Comparison of ENCODE assay signal across 10 cellular contexts in the genomic region with DNA sequence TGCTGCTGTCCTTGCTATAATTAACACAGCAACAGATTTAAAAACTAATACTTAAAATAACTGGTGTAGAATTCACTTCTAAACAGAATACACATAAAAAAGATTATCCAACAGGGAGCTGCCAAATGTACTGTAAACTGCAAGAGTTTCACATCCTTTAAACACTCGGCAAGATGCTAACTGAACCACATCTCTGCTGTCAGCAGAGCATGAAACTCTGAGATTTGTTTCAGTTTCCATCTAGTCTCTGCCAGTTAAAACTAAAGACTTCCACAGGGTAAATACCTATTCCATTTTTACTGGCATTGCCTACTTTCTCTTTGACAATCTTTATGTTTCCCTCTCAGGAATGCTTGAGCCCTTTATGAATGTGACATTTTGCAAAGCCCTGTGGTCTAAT.
DNase-seq lines count a peak whose midpoint lies in the region; ATAC-seq and TF ChIP-seq lines count a peak whose summit lies in the region.
"Had no signal": no experiment of that assay in that cellular context is flagged by ENCODE, and none has a peak within 500 bp of the region (broad histone marks: within the 10 kb centered on the region; RNA-seq: fewer than 3 reads in every experiment).

No MANE protein-coding gene starts in this region.

- ATAC-seq in GM18520 (IDR thresholded peaks at IDR 0.05; ENCODE audit: unreplicated experiment) (peak; percentile 93), GM21717 (IDR thresholded peaks at IDR 0.05; ENCODE audit: unreplicated experiment) (peak; percentile 100), HG03469 (IDR thresholded peaks at IDR 0.05; ENCODE audit: unreplicated experiment) (peak; percentile 100), right cardiac atrium (no peak)
- no peak for ATAC-seq in natural killer cell treated with Interleukin-12 subunit alpha and Interleukin-12 subunit beta and Interleukin-15 and Interleukin-18, amount 100 ng/mL, for 72 hours

- no peaks in the 10 kb centered on the region for H3K27me3 Mint-ChIP-seq in natural killer cell treated with Interleukin-12 subunit alpha and Interleukin-12 subunit beta and Interleukin-15 and Interleukin-18, amount 100 ng/mL, for 72 hours
- H3K27me3 Mint-ChIP-seq in activated T-helper 1 cell treated with anti-CD3 and anti-CD28 coated beads, Interleukin-12 subunit alpha, Interleukin-12 subunit beta, Interleukin-2, Interleukin-4 antibody, amounts not matched to agents 30 ng/mL and 10 ng/mL and 1 ng/mL, durations not matched to agents 14 hours and 24 hours and 36 hours (ENCODE audit: insufficient read depth), result peaks cover 2% of the 10 kb centered on the region

- WGBS in right cardiac atrium, result 30% methylated on average over 1 of the region's 1 CpG

- no peaks in the 10 kb centered on the region for H3K4me1 Mint-ChIP-seq in natural killer cell treated with Interleukin-12 subunit alpha and Interleukin-12 subunit beta and Interleukin-15 and Interleukin-18, amount 100 ng/mL, for 72 hours (ENCODE audit: low read depth in 2 of 2)
- no peaks in the 10 kb centered on the region for H3K4me1 Mint-ChIP-seq in activated T-helper 1 cell treated with anti-CD3 and anti-CD28 coated beads, Interleukin-12 subunit alpha, Interleukin-12 subunit beta, Interleukin-2, Interleukin-4 antibody, amounts not matched to agents 30 ng/mL and 10 ng/mL and 1 ng/mL, durations not matched to agents 14 hours and 24 hours and 36 hours (ENCODE audit: low read depth)

- H3K9me3 ChIP-seq in right cardiac atrium (ENCODE audit: control insufficient read depth, low read length), result no peaks in the 10 kb centered on the region

- H3K4me1 ChIP-seq in right cardiac atrium (ENCODE audit: control insufficient read depth, insufficient read depth, low read length), result no peaks in the 10 kb centered on the region

- intact Hi-C loops in right cardiac atrium (cut with DNase I), result no loop called here
- intact Hi-C loops in activated T-helper 1 cell treated with anti-CD3 and anti-CD28 coated beads, Interleukin-12 subunit alpha, Interleukin-12 subunit beta, Interleukin-2, Interleukin-4 antibody, amounts not matched to agents 30 ng/mL and 10 ng/mL and 1 ng/mL, durations not matched to agents 14 hours and 24 hours and 36 hours (cut with micrococcal nuclease), result no loop called here

- no peak overlapping the region for H3K27ac Mint-ChIP-seq in natural killer cell treated with Interleukin-12 subunit alpha and Interleukin-12 subunit beta and Interleukin-15 and Interleukin-18, amount 100 ng/mL, for 72 hours
- no peak overlapping the region for H3K27ac Mint-ChIP-seq in activated T-helper 1 cell treated with anti-CD3 and anti-CD28 coated beads, Interleukin-12 subunit alpha, Interleukin-12 subunit beta, Interleukin-2, Interleukin-4 antibody, amounts not matched to agents 30 ng/mL and 10 ng/mL and 1 ng/mL, durations not matched to agents 14 hours and 24 hours and 36 hours

- no peak overlapping the region for H3K4me3 Mint-ChIP-seq in natural killer cell treated with Interleukin-12 subunit alpha and Interleukin-12 subunit beta and Interleukin-15 and Interleukin-18, amount 100 ng/mL, for 72 hours
- H3K4me3 Mint-ChIP-seq in activated T-helper 1 cell treated with anti-CD3 and anti-CD28 coated beads, Interleukin-12 subunit alpha, Interleukin-12 subunit beta, Interleukin-2, Interleukin-4 antibody, amounts not matched to agents 30 ng/mL and 10 ng/mL and 1 ng/mL, durations not matched to agents 14 hours and 24 hours and 36 hours, result no peak overlapping the region

- DNase-seq in fibroblast of villous mesenchyme (ENCODE audit: low read depth) (peak; percentile 21), right cardiac atrium (no peak), NCI-H774 (lab: John Stamatoyannopoulos, UW) (no peak)
- no peak for DNase-seq in natural killer cell treated with Interleukin-12 subunit alpha and Interleukin-12 subunit beta and Interleukin-15 and Interleukin-18, amount 100 ng/mL, for 72 hours (ENCODE audit: low spot score)
- no peak for DNase-seq in activated T-helper 1 cell treated with anti-CD3 and anti-CD28 coated beads, Interleukin-12 subunit alpha, Interleukin-12 subunit beta, Interleukin-2, Interleukin-4 antibody, amounts not matched to agents 30 ng/mL and 10 ng/mL and 1 ng/mL, durations not matched to agents 14 hours and 24 hours and 36 hours (ENCODE audit: low spot score)
- DNase-seq: activated T-cell treated with anti-CD3 and anti-CD28 coated beads for 4 hours had no signal

- no peak overlapping the region for H3K27ac ChIP-seq in right cardiac atrium (ENCODE audit: low read length)
- H3K27ac ChIP-seq: epithelial cell of prostate had no signal

- peaks cover 4% of the 10 kb centered on the region for H3K9me3 Mint-ChIP-seq in natural killer cell treated with Interleukin-12 subunit alpha and Interleukin-12 subunit beta and Interleukin-15 and Interleukin-18, amount 100 ng/mL, for 72 hours
- H3K9me3 Mint-ChIP-seq in activated T-helper 1 cell treated with anti-CD3 and anti-CD28 coated beads, Interleukin-12 subunit alpha, Interleukin-12 subunit beta, Interleukin-2, Interleukin-4 antibody, amounts not matched to agents 30 ng/mL and 10 ng/mL and 1 ng/mL, durations not matched to agents 14 hours and 24 hours and 36 hours, result no peaks in the 10 kb centered on the region

- H3K27me3 ChIP-seq in right cardiac atrium (ENCODE audit: control insufficient read depth, insufficient read depth), result no peaks in the 10 kb centered on the region

- H3K4me3 ChIP-seq in fibroblast of villous mesenchyme (ENCODE audit: low read depth, low read length), result no peak overlapping the region
- no peak overlapping the region for H3K4me3 ChIP-seq in right cardiac atrium (ENCODE audit: low read length)

- no peaks in the 10 kb centered on the region for H3K36me3 Mint-ChIP-seq in natural killer cell treated with Interleukin-12 subunit alpha and Interleukin-12 subunit beta and Interleukin-15 and Interleukin-18, amount 100 ng/mL, for 72 hours
- no peaks in the 10 kb centered on the region for H3K36me3 Mint-ChIP-seq in activated T-helper 1 cell treated with anti-CD3 and anti-CD28 coated beads, Interleukin-12 subunit alpha, Interleukin-12 subunit beta, Interleukin-2, Interleukin-4 antibody, amounts not matched to agents 30 ng/mL and 10 ng/mL and 1 ng/mL, durations not matched to agents 14 hours and 24 hours and 36 hours (ENCODE audit: low read depth)

- TF ChIP-seq CTCF in fibroblast of villous mesenchyme (IDR thresholded peaks at IDR 0.05; ENCODE audit: insufficient read depth, low read depth, low read length), result no peak

Comparison
In these comparisons a context has a peak if more than half of its experiments do, and no peak if none do; other contexts are left out.
1. ATAC-seq: peak in GM18520 (single experiment), GM21717 (single experiment) and HG03469 (single experiment); none in natural killer cell treated with Interleukin-12 subunit alpha and Interleukin-12 subunit beta and Interleukin-15 and Interleukin-18, amount 100 ng/mL, for 72 hours (0 of 2) and right cardiac atrium (0 of 2).